Comparison of ENCODE assay signal across 16 cellular contexts in genomic region chr1:36381405-36381804, GRCh38. TPM values are rescaled to one million over a fixed set of nuclear protein-coding genes. Genes with fewer than 3 reads are reported as not detected.
A peak's percentile ranks its signal among the peaks of the same experiment; 100 is the strongest.
DNase-seq lines count a peak whose midpoint lies in the region; ATAC-seq and TF ChIP-seq lines count a peak whose summit lies in the region.
"Had no signal": no experiment of that assay in that cellular context is flagged by ENCODE, and none has a peak within 500 bp of the region (broad histone marks: within the 10 kb centered on the region; RNA-seq: fewer than 3 reads in every experiment).

No MANE protein-coding gene starts in this region.

- H3K4me3 Mint-ChIP-seq in activated T-helper 2 cell treated with anti-CD3 and anti-CD28 coated beads, Interferon-gamma antibody, Interleukin-2, Interleukin-4, amounts not matched to agents 10 μg/mL and 5 μg/mL and 100 μg/mL, durations not matched to agents 14 hours and 24 hours and 36 hours (ENCODE audit: low read depth) = no peak overlapping the region

- H3K36me3 ChIP-seq in mucosa of stomach (ENCODE audit: control insufficient read depth, insufficient read depth, low read length) (no peaks in the 10 kb centered on the region), tibial artery (no peaks in the 10 kb centered on the region)
- H3K36me3 ChIP-seq: uterus had no signal

- H3K4me1 Mint-ChIP-seq in activated T-helper 2 cell treated with anti-CD3 and anti-CD28 coated beads, Interferon-gamma antibody, Interleukin-2, Interleukin-4, amounts not matched to agents 10 μg/mL and 5 μg/mL and 100 μg/mL, durations not matched to agents 14 hours and 24 hours and 36 hours (ENCODE audit: low read depth) = peaks cover 41% of the 10 kb centered on the region

- H3K27ac ChIP-seq in tibial artery = peak overlapping the region; percentile 90 to 95
- H3K27ac ChIP-seq: A549, WERI-Rb-1 had no signal

- ATAC-seq in activated naive CD4-positive, alpha-beta T cell treated with anti-CD3 and anti-CD28 coated beads, Interleukin-2, amount 50 U/mL, for 72 hours = no peak
- ATAC-seq in HG03175 (IDR thresholded peaks at IDR 0.05; ENCODE audit: unreplicated experiment) = no peak
- ATAC-seq: A549 had no signal

- no peak for DNase-seq in activated naive CD4-positive, alpha-beta T cell treated with anti-CD3 and anti-CD28 coated beads, Interleukin-2, amount 50 U/mL, for 72 hours (ENCODE audit: low spot score in 2 of 2)
- no peak for DNase-seq in activated naive CD4-positive, alpha-beta T cell (lab: John Stamatoyannopoulos, UW)
- DNase-seq in activated T-helper 2 cell treated with anti-CD3 and anti-CD28 coated beads, Interferon-gamma antibody, Interleukin-2, Interleukin-4, amounts not matched to agents 10 μg/mL and 5 μg/mL and 100 μg/mL, durations not matched to agents 14 hours and 24 hours and 36 hours (ENCODE audit: low spot score) = no peak
- no peak for DNase-seq in tibial artery
- DNase-seq in activated gamma-delta T cell (lab: John Stamatoyannopoulos, UW) = no peak
- DNase-seq in HT-29 (ENCODE audit: low spot score) = no peak
- DNase-seq: effector CD8-positive, alpha-beta T cell; hypothalamus; NCI-H1694; NCI-H446 treated with DMSO at 0.1 percent for 48 hours; uterus; WERI-Rb-1 had no signal

- no peaks in the 10 kb centered on the region for H3K9me3 Mint-ChIP-seq in activated naive CD4-positive, alpha-beta T cell treated with anti-CD3 and anti-CD28 coated beads, Interleukin-2, amount 50 U/mL, for 72 hours
- H3K9me3 Mint-ChIP-seq in activated T-helper 2 cell treated with anti-CD3 and anti-CD28 coated beads, Interferon-gamma antibody, Interleukin-2, Interleukin-4, amounts not matched to agents 10 μg/mL and 5 μg/mL and 100 μg/mL, durations not matched to agents 14 hours and 24 hours and 36 hours = no peaks in the 10 kb centered on the region

- no peaks in the 10 kb centered on the region for H3K9me3 ChIP-seq in mucosa of stomach (ENCODE audit: control insufficient read depth, low read length)
- no peaks in the 10 kb centered on the region for H3K9me3 ChIP-seq in tibial artery
- H3K9me3 ChIP-seq: A549, spleen, uterus had no signal

- intact Hi-C loops in activated T-helper 2 cell treated with anti-CD3 and anti-CD28 coated beads, Interferon-gamma antibody, Interleukin-2, Interleukin-4, amounts not matched to agents 10 μg/mL and 5 μg/mL and 100 μg/mL, durations not matched to agents 14 hours and 24 hours and 36 hours (cut with micrococcal nuclease) = loop anchor here (10.0 kb wide), 1 partner anchor 1093 kb away; the partner anchor contains the start of gene ZC3H12A
- intact Hi-C loops in tibial artery (cut with DNase I; ENCODE audit: low total_unique reads) = no loop called here

- peaks cover 23% of the 10 kb centered on the region for H3K4me1 ChIP-seq in mucosa of stomach (ENCODE audit: control insufficient read depth, insufficient read depth, low read length)
- H3K4me1 ChIP-seq in tibial artery = peaks cover 0 to 72% (median 50%) of the 10 kb centered on the region in 4 donors

- no peak for TF ChIP-seq CTCF in tibial artery (IDR thresholded peaks at IDR 0.05)

- H3K9ac ChIP-seq in mucosa of stomach (ENCODE audit: low read length) = peak overlapping the region; percentile 9

- no peaks in the 10 kb centered on the region for H3K27me3 Mint-ChIP-seq in activated T-helper 2 cell treated with anti-CD3 and anti-CD28 coated beads, Interferon-gamma antibody, Interleukin-2, Interleukin-4, amounts not matched to agents 10 μg/mL and 5 μg/mL and 100 μg/mL, durations not matched to agents 14 hours and 24 hours and 36 hours (ENCODE audit: low read depth)

- H3K4me3 ChIP-seq in mucosa of stomach (ENCODE audit: low read length) (no peak overlapping the region), tibial artery (no peak overlapping the region)
- H3K4me3 ChIP-seq: A549, spleen, uterus had no signal

- peak overlapping the region; percentile 4 to 36 for H3K27ac Mint-ChIP-seq in activated naive CD4-positive, alpha-beta T cell treated with anti-CD3 and anti-CD28 coated beads, Interleukin-2, amount 50 U/mL, for 72 hours
- peak overlapping the region; percentile 34 for H3K27ac Mint-ChIP-seq in activated T-helper 2 cell treated with anti-CD3 and anti-CD28 coated beads, Interferon-gamma antibody, Interleukin-2, Interleukin-4, amounts not matched to agents 10 μg/mL and 5 μg/mL and 100 μg/mL, durations not matched to agents 14 hours and 24 hours and 36 hours

- H3K27me3 ChIP-seq in mucosa of stomach (ENCODE audit: control insufficient read depth, insufficient read depth, low read length) (no peaks in the 10 kb centered on the region), tibial artery (no peaks in the 10 kb centered on the region)
- H3K27me3 ChIP-seq: spleen, uterus had no signal

- H3K36me3 Mint-ChIP-seq in activated naive CD4-positive, alpha-beta T cell treated with anti-CD3 and anti-CD28 coated beads, Interleukin-2, amount 50 U/mL, for 72 hours = peaks cover 0 to 7% of the 10 kb centered on the region in 2 donors
- H3K36me3 Mint-ChIP-seq in activated T-helper 2 cell treated with anti-CD3 and anti-CD28 coated beads, Interferon-gamma antibody, Interleukin-2, Interleukin-4, amounts not matched to agents 10 μg/mL and 5 μg/mL and 100 μg/mL, durations not matched to agents 14 hours and 24 hours and 36 hours (ENCODE audit: low read depth) = peaks cover 18% of the 10 kb centered on the region

RNA-seq across cellular contexts. Expression of gene STK40, which starts 4.3 kb away (rescaled TPM):
- total RNA-seq in activated naive CD4-positive, alpha-beta T cell treated with anti-CD3 and anti-CD28 coated beads, Interleukin-2, amount 50 U/mL, for 72 hours = 10 to 100 TPM; 25.9 to 42.0 TPM
- total RNA-seq in activated T-helper 2 cell treated with anti-CD3 and anti-CD28 coated beads, Interferon-gamma antibody, Interleukin-2, Interleukin-4, amounts not matched to agents 10 μg/mL and 5 μg/mL and 100 μg/mL, durations not matched to agents 14 hours and 24 hours and 36 hours = 41.3 and 42.4 TPM in 2 replicates
- 21.0 and 26.2 TPM in 2 replicates for total RNA-seq in HT-29 (2014; rRNA removed; shearing (Covaris generic))

RNA-seq across cellular contexts. Expression of gene LSM10, which starts 16.3 kb away (rescaled TPM):
- total RNA-seq in activated naive CD4-positive, alpha-beta T cell treated with anti-CD3 and anti-CD28 coated beads, Interleukin-2, amount 50 U/mL, for 72 hours = 10 to 100 TPM; 34.3 to 34.6 TPM
- 48.4 and 55.3 TPM in 2 replicates for total RNA-seq in activated T-helper 2 cell treated with anti-CD3 and anti-CD28 coated beads, Interferon-gamma antibody, Interleukin-2, Interleukin-4, amounts not matched to agents 10 μg/mL and 5 μg/mL and 100 μg/mL, durations not matched to agents 14 hours and 24 hours and 36 hours
- 13.4 and 13.8 TPM in 2 replicates for total RNA-seq in HT-29 (2014; rRNA removed; shearing (Covaris generic))

RNA-seq across cellular contexts. Expression of gene EVA1B, which starts 58.0 kb away (rescaled TPM):
- 1 to 10 TPM; 2.0 to 4.2 TPM for total RNA-seq in activated naive CD4-positive, alpha-beta T cell treated with anti-CD3 and anti-CD28 coated beads, Interleukin-2, amount 50 U/mL, for 72 hours
- total RNA-seq in activated T-helper 2 cell treated with anti-CD3 and anti-CD28 coated beads, Interferon-gamma antibody, Interleukin-2, Interleukin-4, amounts not matched to agents 10 μg/mL and 5 μg/mL and 100 μg/mL, durations not matched to agents 14 hours and 24 hours and 36 hours = 10.7 and 11.0 TPM in 2 replicates
- 25.0 and 32.9 TPM in 2 replicates for total RNA-seq in HT-29 (2014; rRNA removed; shearing (Covaris generic))
